ENCODE assay signal across 9 cellular contexts in the genomic region with DNA sequence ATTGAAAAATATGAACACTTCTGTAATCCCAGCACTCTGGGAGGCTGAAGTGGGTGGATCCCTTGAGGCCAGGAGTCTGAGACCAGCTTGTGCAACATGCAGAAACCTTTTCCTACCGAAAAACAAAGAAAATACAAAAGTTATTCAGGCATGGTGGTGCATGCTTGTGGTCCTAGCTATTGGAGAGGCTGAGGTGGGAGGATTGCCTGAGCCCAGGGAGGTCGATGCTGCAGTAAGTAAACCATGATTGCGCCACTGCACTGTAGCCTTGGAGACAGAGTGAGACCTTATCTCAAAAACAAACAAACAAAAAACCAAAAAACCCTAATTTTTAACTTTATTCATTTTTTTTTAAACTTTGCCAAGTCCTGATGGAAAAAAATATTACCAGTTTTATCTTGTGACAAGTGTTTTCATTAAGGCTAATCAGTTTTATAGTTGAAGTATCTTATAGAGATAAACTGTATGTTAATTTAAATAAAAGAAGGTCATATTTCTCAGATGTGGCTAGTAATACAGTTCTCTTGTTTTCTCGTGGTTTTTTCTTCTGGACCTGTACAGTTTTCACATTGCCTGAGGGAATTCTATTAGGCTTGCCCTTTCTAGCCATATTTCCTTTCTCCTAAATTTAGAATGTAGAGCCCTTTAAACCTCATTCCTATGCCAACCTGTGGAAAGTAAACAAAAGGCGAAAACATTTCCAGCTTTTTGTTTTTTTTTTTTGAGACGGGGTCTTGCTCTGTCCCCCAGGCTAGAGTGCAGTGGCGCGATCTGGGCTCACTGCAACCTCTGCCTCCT. TPM values are rescaled to one million over a fixed set of nuclear protein-coding genes. Genes with fewer than 3 reads are reported as not detected.
DNase-seq lines count a peak whose midpoint lies in the region; ATAC-seq, FAIRE-seq and TF ChIP-seq lines count a peak whose summit lies in the region.
"Had no signal": no experiment of that assay in that cellular context is flagged by ENCODE, and none has a peak within 500 bp of the region (broad histone marks: within the 10 kb centered on the region; RNA-seq: fewer than 3 reads in every experiment).

No MANE protein-coding gene starts in this region.

- no peak for TF ChIP-seq CTCF in brain microvascular endothelial cell (IDR thresholded peaks at IDR 0.05; ENCODE audit: low read depth, low read length, missing control alignments)
- TF ChIP-seq CTCF in kidney (IDR thresholded peaks at IDR 0.05; ENCODE audit: borderline replicate concordance, extremely low read depth, insufficient read depth), result no peak
- TF ChIP-seq CTCF in PC-3 (conservative IDR thresholded peaks at IDR 0.05; ENCODE audit: low read depth, low read length), result no peak

- no peak for FAIRE-seq in kidney (lab: Jason Lieb, UNC)

- no peaks in the 10 kb centered on the region for H3K9me2 ChIP-seq in PC-3 (replicated peaks; ENCODE audit: low read length)

- intact Hi-C loops in Right ventricle myocardium inferior (cut with DNase I) (no loop called here), cardiac septum (cut with DNase I) (no loop called here), kidney (cut with DNase I) (no loop called here), aorta (cut with DNase I) (no loop called here), PC-3 (cut with micrococcal nuclease) (no loop called here)
- intact Hi-C loops in activated naive CD4-positive, alpha-beta T cell treated with anti-CD3 and anti-CD28 coated beads for 36 hours (cut with micrococcal nuclease), result no loop called here

- no peak overlapping the region for H2AFZ ChIP-seq in PC-3 (ENCODE audit: low read length)

- H3K9me3 ChIP-seq in kidney (ENCODE audit: control insufficient read depth in 1 of 2, low read length in 2 of 2) (no peaks in the 10 kb centered on the region), aorta (ENCODE audit: control insufficient read depth, low read length) (no peaks in the 10 kb centered on the region), PC-3 (ENCODE audit: low read length) (no peaks in the 10 kb centered on the region)

- H3K27me3 ChIP-seq in brain microvascular endothelial cell (replicated peaks), result no peaks in the 10 kb centered on the region
- no peaks in the 10 kb centered on the region for H3K27me3 ChIP-seq in aorta (ENCODE audit: control insufficient read depth in 1 of 2, insufficient read depth in 2 of 2, low read length in 1 of 2)
- no peaks in the 10 kb centered on the region for H3K27me3 ChIP-seq in PC-3 (ENCODE audit: low read length)

- H3K4me3 Mint-ChIP-seq in activated naive CD4-positive, alpha-beta T cell treated with anti-CD3 and anti-CD28 coated beads for 36 hours, result no peak overlapping the region

- in situ Hi-C loops in brain microvascular endothelial cell (cut with HindIII; ENCODE audit: low pct_ligation_motif_present, low sequenced_read_pairs), result no loop called here

- H3K4me3 ChIP-seq in brain microvascular endothelial cell (ENCODE audit: low read depth, low read length) (no peak overlapping the region), kidney (ENCODE audit: low read length in 2 of 2) (no peak overlapping the region), aorta (ENCODE audit: low read length in 2 of 2) (no peak overlapping the region), PC-3 (ENCODE audit: low read length) (no peak overlapping the region)

- no peaks in the 10 kb centered on the region for H3K27me3 Mint-ChIP-seq in activated naive CD4-positive, alpha-beta T cell treated with anti-CD3 and anti-CD28 coated beads for 36 hours (ENCODE audit: low read depth)

- H3K27ac Mint-ChIP-seq in activated naive CD4-positive, alpha-beta T cell treated with anti-CD3 and anti-CD28 coated beads for 36 hours, result no peak overlapping the region

- CTCF ChIA-PET in PC-3 (lab: Charles Lee), result no interaction called here
- CTCF ChIA-PET in activated naive CD4-positive, alpha-beta T cell treated with anti-CD3 and anti-CD28 coated beads for 36 hours (lab: Charles Lee), result interaction anchor here (0.8 kb wide), 2 partner anchors 18 to 1508 kb away, joined by 3 read pairs; no protein-coding TSS in a partner anchor

- no peaks in the 10 kb centered on the region for H3K9me3 Mint-ChIP-seq in activated naive CD4-positive, alpha-beta T cell treated with anti-CD3 and anti-CD28 coated beads for 36 hours

- ATAC-seq in Right ventricle myocardium inferior, result peak; percentile 76
- peak; percentile 69 for ATAC-seq in aorta (ENCODE audit: low FRiP score)
- ATAC-seq in GM18907 (IDR thresholded peaks at IDR 0.05; ENCODE audit: unreplicated experiment), result no peak
- ATAC-seq in PC-3, result no peak

- H3K36me3 ChIP-seq in brain microvascular endothelial cell (replicated peaks), result no peaks in the 10 kb centered on the region
- no peaks in the 10 kb centered on the region for H3K36me3 ChIP-seq in kidney (ENCODE audit: control insufficient read depth in 1 of 2, insufficient read depth in 2 of 2, low read length in 2 of 2)
- no peaks in the 10 kb centered on the region for H3K36me3 ChIP-seq in aorta (ENCODE audit: control insufficient read depth in 1 of 2, insufficient read depth in 2 of 2, low read length in 1 of 2)
- H3K36me3 ChIP-seq in PC-3 (ENCODE audit: low read depth, low read length), result no peaks in the 10 kb centered on the region

- no peaks in the 10 kb centered on the region for H3F3A ChIP-seq in PC-3 (ENCODE audit: low read length, unreplicated experiment)

- peak; percentile 80 for DNase-seq in Right ventricle myocardium inferior (ENCODE audit: missing footprints)
- DNase-seq in cardiac septum (ENCODE audit: low spot score), result no peak
- peak; percentile 85 for DNase-seq in brain microvascular endothelial cell
- DNase-seq in kidney, result peak; percentile 73
- DNase-seq in aorta, result no peak
- no peak for DNase-seq in PC-3
- DNase-seq in activated naive CD4-positive, alpha-beta T cell treated with anti-CD3 and anti-CD28 coated beads for 36 hours, result no peak
- DNase-seq: NCI-H2081 had no signal

- H3K9ac ChIP-seq in kidney (ENCODE audit: low read length in 2 of 2) (no peak overlapping the region), PC-3 (ENCODE audit: low read length) (no peak overlapping the region)

- no peaks in the 10 kb centered on the region for H3K36me3 Mint-ChIP-seq in activated naive CD4-positive, alpha-beta T cell treated with anti-CD3 and anti-CD28 coated beads for 36 hours (ENCODE audit: low read depth)

- WGBS in aorta, 2 donors, result 37 to 41% methylated on average over 8 of the region's 8 CpGs

- H4K20me1 ChIP-seq in PC-3 (ENCODE audit: low read length), result peaks cover 23% of the 10 kb centered on the region

- BruUV-seq in PC-3 (replicated peaks; lab: Mats Ljungman, UMichigan), result no TSS peak

- peaks cover 8 to 12% of the 10 kb centered on the region in 2 donors for H3K4me1 ChIP-seq in kidney (ENCODE audit: control insufficient read depth in 1 of 2, insufficient read depth in 1 of 2, low read depth in 1 of 2, low read length in 2 of 2)
- peaks cover 3 to 8% of the 10 kb centered on the region in 2 donors for H3K4me1 ChIP-seq in aorta (ENCODE audit: control insufficient read depth in 1 of 2, insufficient read depth in 2 of 2, low read length in 2 of 2)
- H3K4me1 ChIP-seq in PC-3 (ENCODE audit: insufficient read depth, low read length), result peaks cover 11% of the 10 kb centered on the region

- no peak overlapping the region for H3K4me2 ChIP-seq in PC-3 (ENCODE audit: low read length)

- peaks cover 98% of the 10 kb centered on the region for H3K79me2 ChIP-seq in PC-3 (ENCODE audit: low read length)

- POLR2A ChIA-PET in PC-3 (lab: Charles Lee; ENCODE audit: unreplicated experiment), result no interaction called here

- peaks cover 36% of the 10 kb centered on the region for H3K4me1 Mint-ChIP-seq in activated naive CD4-positive, alpha-beta T cell treated with anti-CD3 and anti-CD28 coated beads for 36 hours (ENCODE audit: low read depth)

- H3K27ac ChIP-seq in brain microvascular endothelial cell (peak overlapping the region; percentile 60), kidney (ENCODE audit: low read depth in 2 of 2, low read length in 2 of 2) (no peak overlapping the region), aorta (ENCODE audit: low read depth in 1 of 2, low read length in 2 of 2) (no peak overlapping the region), PC-3 (ENCODE audit: low read length) (no peak overlapping the region)

RNA-seq across cellular contexts. Expression of a gene that starts 9.4 kb away (rescaled TPM):
- total RNA-seq in Right ventricle myocardium inferior, result 285 TPM
- 302 TPM for total RNA-seq in cardiac septum
- 162 TPM for total RNA-seq in kidney
- polyA plus RNA-seq in kidney (ENCODE audit: insufficient read depth, low read depth, low replicate concordance), result 17.3 TPM
- 100 to 1,000 TPM; 213 to 251 TPM for total RNA-seq in aorta
- 10 to 100 TPM; 24.8 to 25.4 TPM for polyA plus RNA-seq in aorta
- total RNA-seq in PC-3 (2014; rRNA removed), result 19.4 and 28.1 TPM in 2 replicates
- 10 to 100 TPM; 23.9 to 24.0 TPM for total RNA-seq in activated naive CD4-positive, alpha-beta T cell treated with anti-CD3 and anti-CD28 coated beads for 36 hours

Comparison
In these comparisons a context has a peak if more than half of its experiments do, and no peak if none do; other contexts are left out.
1. DNase-seq: peak in Right ventricle myocardium inferior (single experiment), brain microvascular endothelial cell (single experiment) and kidney (single experiment); none in cardiac septum (single experiment), aorta (0 of 2), PC-3 (single experiment) and activated naive CD4-positive, alpha-beta T cell treated with anti-CD3 and anti-CD28 coated beads for 36 hours (single experiment).
2. ATAC-seq: peak in Right ventricle myocardium inferior (single experiment) and aorta (single experiment); none in GM18907 (single experiment) and PC-3 (single experiment).